In the genomic region with DNA sequence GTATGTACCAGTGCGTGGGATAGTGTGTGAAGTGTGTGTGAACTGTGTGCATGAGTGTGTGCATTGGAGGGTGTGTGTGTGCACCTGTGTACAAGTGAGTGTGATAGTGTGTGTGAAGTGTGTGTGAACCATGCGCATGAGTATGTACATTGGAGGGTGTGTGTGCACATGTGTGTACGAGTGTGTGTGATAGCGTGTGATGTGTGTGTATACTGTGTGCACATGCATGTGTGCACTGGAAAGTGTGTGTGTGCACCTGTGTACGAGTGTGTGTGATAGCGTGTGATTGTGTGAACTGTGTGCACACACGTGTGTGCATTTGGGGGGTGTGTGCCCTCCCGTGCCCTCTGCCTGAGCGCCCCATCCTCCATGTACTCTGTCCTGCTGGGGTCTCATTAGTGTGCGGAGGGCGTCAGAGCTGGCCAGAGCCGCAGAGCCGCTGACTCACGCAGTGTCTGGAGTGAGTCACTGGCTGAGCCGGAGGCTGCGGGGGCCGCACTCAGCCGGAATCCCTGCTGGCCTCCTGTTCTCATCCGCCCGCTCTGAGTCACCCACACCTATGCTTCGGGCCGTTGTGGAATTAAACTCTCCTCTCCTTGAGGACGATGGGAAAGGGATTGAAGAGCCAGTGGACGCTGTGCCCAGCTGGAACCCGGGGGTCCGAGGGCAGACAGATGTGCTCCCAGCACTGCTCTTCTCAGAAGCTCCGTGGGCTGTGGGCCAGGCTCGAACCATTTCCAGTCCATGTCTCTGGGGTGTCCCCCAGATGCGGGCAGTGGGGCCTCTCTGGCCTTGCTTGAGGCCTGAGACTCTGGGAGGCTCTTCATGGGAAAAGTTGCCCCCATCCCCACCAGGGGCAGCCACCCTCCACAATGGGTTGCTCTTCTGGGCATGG, we compare ENCODE assay signal across 1 cellular context.
TF ChIP-seq lines count a peak whose summit lies in the region.

No MANE protein-coding gene starts in this region.

TF ChIP-seq in HEK293, 187 proteins besides CTCF, POLR2A, EP300 and RAD21 (continued from another document):
- TF ChIP-seq ZFHX2 (tag by site-specific recombination; conservative IDR thresholded peaks at IDR 0.05) (peak; percentile 78), ZNF449 (tag by site-specific recombination; IDR thresholded peaks at IDR 0.05) (no peak), KLF8 (tag by site-specific recombination; IDR thresholded peaks at IDR 0.05) (no peak), SCRT2 (tag by site-specific recombination; IDR thresholded peaks at IDR 0.05) (peak; percentile 53; the same call in 1 of the 2 replicates), ZNF626 (tag by site-specific recombination; IDR thresholded peaks at IDR 0.05) (no peak), ZNF280C (tag by site-specific recombination; IDR thresholded peaks at IDR 0.05) (peak; percentile 98), ZNF426 (tag by site-specific recombination; IDR thresholded peaks at IDR 0.05) (no peak), ZNF366 (tag by site-specific recombination; conservative IDR thresholded peaks at IDR 0.05) (0 out of 2 replicates have a peak, but pooled peaks have one; percentile 14), ZNF785 (tag by site-specific recombination; IDR thresholded peaks at IDR 0.05) (no peak), ZBTB6 (tag by site-specific recombination; IDR thresholded peaks at IDR 0.05) (peak; percentile 64; the same call in 1 of the 2 replicates), ZBTB1 (tag by site-specific recombination; IDR thresholded peaks at IDR 0.05) (0 out of 2 replicates have a peak, but pooled peaks have one; percentile 40), YY2 (tag by site-specific recombination; IDR thresholded peaks at IDR 0.05) (no peak), SP7 (tag by site-specific recombination; IDR thresholded peaks at IDR 0.05) (peak; percentile 80), PRDM4 (tag by site-specific recombination; IDR thresholded peaks at IDR 0.05) (no peak), ZNF707 (tag by site-specific recombination; IDR thresholded peaks at IDR 0.05) (peak; percentile 4; the same call in 1 of the 2 replicates), GLIS1 (tag by site-specific recombination; IDR thresholded peaks at IDR 0.05) (peak; percentile 74), ZNF654 (tag by site-specific recombination; IDR thresholded peaks at IDR 0.05; ENCODE audit: low read depth) (no peak), ZBTB48 (tag by site-specific recombination; IDR thresholded peaks at IDR 0.05) (no peak), ZNF394 (tag by site-specific recombination; IDR thresholded peaks at IDR 0.05; ENCODE audit: borderline replicate concordance) (no peak), ZNF521 (tag by site-specific recombination; IDR thresholded peaks at IDR 0.05) (no peak)
- TF ChIP-seq, protein P1, sequence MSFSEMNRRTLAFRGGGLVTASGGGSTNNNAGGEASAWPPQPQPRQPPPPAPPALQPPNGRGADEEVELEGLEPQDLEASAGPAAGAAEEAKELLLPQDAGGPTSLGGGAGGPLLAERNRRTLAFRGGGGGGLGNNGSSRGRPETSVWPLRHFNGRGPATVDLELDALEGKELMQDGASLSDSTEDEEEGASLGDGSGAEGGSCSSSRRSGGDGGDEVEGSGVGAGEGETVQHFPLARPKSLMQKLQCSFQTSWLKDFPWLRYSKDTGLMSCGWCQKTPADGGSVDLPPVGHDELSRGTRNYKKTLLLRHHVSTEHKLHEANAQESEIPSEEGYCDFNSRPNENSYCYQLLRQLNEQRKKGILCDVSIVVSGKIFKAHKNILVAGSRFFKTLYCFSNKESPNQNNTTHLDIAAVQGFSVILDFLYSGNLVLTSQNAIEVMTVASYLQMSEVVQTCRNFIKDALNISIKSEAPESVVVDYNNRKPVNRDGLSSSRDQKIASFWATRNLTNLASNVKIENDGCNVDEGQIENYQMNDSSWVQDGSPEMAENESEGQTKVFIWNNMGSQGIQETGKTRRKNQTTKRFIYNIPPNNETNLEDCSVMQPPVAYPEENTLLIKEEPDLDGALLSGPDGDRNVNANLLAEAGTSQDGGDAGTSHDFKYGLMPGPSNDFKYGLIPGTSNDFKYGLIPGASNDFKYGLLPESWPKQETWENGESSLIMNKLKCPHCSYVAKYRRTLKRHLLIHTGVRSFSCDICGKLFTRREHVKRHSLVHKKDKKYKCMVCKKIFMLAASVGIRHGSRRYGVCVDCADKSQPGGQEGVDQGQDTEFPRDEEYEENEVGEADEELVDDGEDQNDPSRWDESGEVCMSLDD (tag by site-specific recombination; IDR thresholded peaks at IDR 0.05), result peak; percentile 64
- TF ChIP-seq, protein P2, sequence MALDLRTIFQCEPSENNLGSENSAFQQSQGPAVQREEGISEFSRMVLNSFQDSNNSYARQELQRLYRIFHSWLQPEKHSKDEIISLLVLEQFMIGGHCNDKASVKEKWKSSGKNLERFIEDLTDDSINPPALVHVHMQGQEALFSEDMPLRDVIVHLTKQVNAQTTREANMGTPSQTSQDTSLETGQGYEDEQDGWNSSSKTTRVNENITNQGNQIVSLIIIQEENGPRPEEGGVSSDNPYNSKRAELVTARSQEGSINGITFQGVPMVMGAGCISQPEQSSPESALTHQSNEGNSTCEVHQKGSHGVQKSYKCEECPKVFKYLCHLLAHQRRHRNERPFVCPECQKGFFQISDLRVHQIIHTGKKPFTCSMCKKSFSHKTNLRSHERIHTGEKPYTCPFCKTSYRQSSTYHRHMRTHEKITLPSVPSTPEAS (tag by site-specific recombination; IDR thresholded peaks at IDR 0.05), result peak; percentile 91
- TF ChIP-seq, protein P3, sequence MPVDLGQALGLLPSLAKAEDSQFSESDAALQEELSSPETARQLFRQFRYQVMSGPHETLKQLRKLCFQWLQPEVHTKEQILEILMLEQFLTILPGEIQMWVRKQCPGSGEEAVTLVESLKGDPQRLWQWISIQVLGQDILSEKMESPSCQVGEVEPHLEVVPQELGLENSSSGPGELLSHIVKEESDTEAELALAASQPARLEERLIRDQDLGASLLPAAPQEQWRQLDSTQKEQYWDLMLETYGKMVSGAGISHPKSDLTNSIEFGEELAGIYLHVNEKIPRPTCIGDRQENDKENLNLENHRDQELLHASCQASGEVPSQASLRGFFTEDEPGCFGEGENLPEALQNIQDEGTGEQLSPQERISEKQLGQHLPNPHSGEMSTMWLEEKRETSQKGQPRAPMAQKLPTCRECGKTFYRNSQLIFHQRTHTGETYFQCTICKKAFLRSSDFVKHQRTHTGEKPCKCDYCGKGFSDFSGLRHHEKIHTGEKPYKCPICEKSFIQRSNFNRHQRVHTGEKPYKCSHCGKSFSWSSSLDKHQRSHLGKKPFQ (tag by site-specific recombination; IDR thresholded peaks at IDR 0.05), result peak; percentile 99
